15 cellular contexts compared by ENCODE assay signal in genomic region chr3:34248352-34248751, GRCh38.
DNase-seq lines count a peak whose midpoint lies in the region; ATAC-seq and TF ChIP-seq lines count a peak whose summit lies in the region.
"Had no signal": no experiment of that assay in that cellular context is flagged by ENCODE, and none has a peak within 500 bp of the region (broad histone marks: within the 10 kb centered on the region; RNA-seq: fewer than 3 reads in every experiment).

No MANE protein-coding gene starts in this region.

- no peak overlapping the region for H3K27ac Mint-ChIP-seq in activated CD8-positive, alpha-beta T cell treated with anti-CD3 and anti-CD28 coated beads for 36 hours
- no peak overlapping the region for H3K27ac Mint-ChIP-seq in T-cell
- H3K27ac Mint-ChIP-seq in natural killer cell treated with Interleukin-12 subunit alpha and Interleukin-12 subunit beta and Interleukin-15 and Interleukin-18, amount 100 ng/mL, for 72 hours: no peak overlapping the region
- H3K27ac Mint-ChIP-seq: activated CD4-positive, alpha-beta memory T cell treated with anti-CD3 and anti-CD28 coated beads, Interleukin-2, amount 10 ng/mL, durations not matched to agents 7 days and 5 days; stimulated activated naive CD8-positive, alpha-beta T cell treated with anti-CD3 and anti-CD28 coated beads, Interleukin-15, Interleukin-2, amounts not matched to agents 100 ng/mL and 50 ng/mL, for 24 hours had no signal

- H3K4me3 Mint-ChIP-seq in activated CD8-positive, alpha-beta T cell treated with anti-CD3 and anti-CD28 coated beads for 36 hours: no peak overlapping the region
- peak overlapping the region in 1 of 3 donors; percentile 13 for H3K4me3 Mint-ChIP-seq in T-cell
- H3K4me3 Mint-ChIP-seq in natural killer cell treated with Interleukin-12 subunit alpha and Interleukin-12 subunit beta and Interleukin-15 and Interleukin-18, amount 100 ng/mL, for 72 hours: no peak overlapping the region
- H3K4me3 Mint-ChIP-seq: activated CD4-positive, alpha-beta memory T cell treated with anti-CD3 and anti-CD28 coated beads, Interleukin-2, amount 10 ng/mL, durations not matched to agents 7 days and 5 days; stimulated activated naive CD8-positive, alpha-beta T cell treated with anti-CD3 and anti-CD28 coated beads, Interleukin-15, Interleukin-2, amounts not matched to agents 100 ng/mL and 50 ng/mL, for 24 hours had no signal

- H3K27me3 Mint-ChIP-seq in activated CD8-positive, alpha-beta T cell treated with anti-CD3 and anti-CD28 coated beads for 36 hours: no peaks in the 10 kb centered on the region
- no peaks in the 10 kb centered on the region for H3K27me3 Mint-ChIP-seq in T-cell
- H3K27me3 Mint-ChIP-seq in natural killer cell treated with Interleukin-12 subunit alpha and Interleukin-12 subunit beta and Interleukin-15 and Interleukin-18, amount 100 ng/mL, for 72 hours: no peaks in the 10 kb centered on the region
- H3K27me3 Mint-ChIP-seq: activated CD4-positive, alpha-beta memory T cell treated with anti-CD3 and anti-CD28 coated beads, Interleukin-2, amount 10 ng/mL, durations not matched to agents 7 days and 5 days; naive thymus-derived CD4-positive, alpha-beta T cell; stimulated activated naive CD8-positive, alpha-beta T cell treated with anti-CD3 and anti-CD28 coated beads, Interleukin-15, Interleukin-2, amounts not matched to agents 100 ng/mL and 50 ng/mL, for 24 hours had no signal

- ATAC-seq in GM18861 (IDR thresholded peaks at IDR 0.05; ENCODE audit: unreplicated experiment) (peak; percentile 99), GM21390 (IDR thresholded peaks at IDR 0.05; ENCODE audit: unreplicated experiment) (peak; percentile 93), HG03064 (IDR thresholded peaks at IDR 0.05; ENCODE audit: low read depth, unreplicated experiment) (peak; percentile 85), T-cell (replicated peaks in 1 of 4) (no peak)
- no peak for ATAC-seq in activated CD8-positive, alpha-beta T cell treated with anti-CD3 and anti-CD28 coated beads for 36 hours
- ATAC-seq in natural killer cell treated with Interleukin-12 subunit alpha and Interleukin-12 subunit beta and Interleukin-15 and Interleukin-18, amount 100 ng/mL, for 72 hours: no peak
- ATAC-seq: naive thymus-derived CD4-positive, alpha-beta T cell had no signal

- POLR2A ChIA-PET in activated CD8-positive, alpha-beta T cell treated with anti-CD3 and anti-CD28 coated beads for 36 hours (lab: Charles Lee): interaction anchor here (0.7 kb wide), 1 partner anchor 141 kb away, joined by 3 read pairs; no protein-coding TSS in a partner anchor
- POLR2A ChIA-PET in T-cell (lab: Charles Lee): interaction anchor here in 1 of 2 donors (0.5 kb wide), 1 partner anchor 1411 kb away, joined by 3 read pairs; no protein-coding TSS in a partner anchor

- peak; percentile 11 for DNase-seq in activated CD8-positive, alpha-beta T cell treated with anti-CD3 and anti-CD28 coated beads for 36 hours
- DNase-seq in RKO (ENCODE audit: low spot score) (no peak), T-cell (no peak)
- DNase-seq in stimulated activated CD4-positive, alpha-beta T cell treated with anti-CD3 and anti-CD28 coated beads, Interleukin-4, amount 100 ng/mL, for 24 hours: no peak
- DNase-seq in natural killer cell treated with Interleukin-12 subunit alpha and Interleukin-12 subunit beta and Interleukin-15 and Interleukin-18, amount 100 ng/mL, for 72 hours (ENCODE audit: low spot score): no peak
- DNase-seq: activated CD4-positive, alpha-beta memory T cell treated with anti-CD3 and anti-CD28 coated beads, Interleukin-2, amount 10 ng/mL, durations not matched to agents 7 days and 5 days; amniotic stem cell; Caco-2; naive thymus-derived CD4-positive, alpha-beta T cell; NCI-H510A; SK-N-SH had no signal

- peaks cover 10% of the 10 kb centered on the region for H3K4me1 Mint-ChIP-seq in activated CD8-positive, alpha-beta T cell treated with anti-CD3 and anti-CD28 coated beads for 36 hours (ENCODE audit: low read depth)
- peaks cover 5 to 17% (median 12%) of the 10 kb centered on the region in 3 donors for H3K4me1 Mint-ChIP-seq in T-cell
- peaks cover 0 to 13% of the 10 kb centered on the region in 2 donors for H3K4me1 Mint-ChIP-seq in natural killer cell treated with Interleukin-12 subunit alpha and Interleukin-12 subunit beta and Interleukin-15 and Interleukin-18, amount 100 ng/mL, for 72 hours (ENCODE audit: low read depth in 2 of 2)
- H3K4me1 Mint-ChIP-seq: activated CD4-positive, alpha-beta memory T cell treated with anti-CD3 and anti-CD28 coated beads, Interleukin-2, amount 10 ng/mL, durations not matched to agents 7 days and 5 days had no signal

- H3K9me3 Mint-ChIP-seq in activated CD8-positive, alpha-beta T cell treated with anti-CD3 and anti-CD28 coated beads for 36 hours: no peaks in the 10 kb centered on the region
- H3K9me3 Mint-ChIP-seq in T-cell: peaks cover 0 to 6% (median 3%) of the 10 kb centered on the region in 3 donors
- no peaks in the 10 kb centered on the region for H3K9me3 Mint-ChIP-seq in natural killer cell treated with Interleukin-12 subunit alpha and Interleukin-12 subunit beta and Interleukin-15 and Interleukin-18, amount 100 ng/mL, for 72 hours
- H3K9me3 Mint-ChIP-seq: activated CD4-positive, alpha-beta memory T cell treated with anti-CD3 and anti-CD28 coated beads, Interleukin-2, amount 10 ng/mL, durations not matched to agents 7 days and 5 days; stimulated activated naive CD8-positive, alpha-beta T cell treated with anti-CD3 and anti-CD28 coated beads, Interleukin-15, Interleukin-2, amounts not matched to agents 100 ng/mL and 50 ng/mL, for 24 hours had no signal

- no peak for TF ChIP-seq CTCF in activated CD8-positive, alpha-beta T cell treated with anti-CD3 and anti-CD28 coated beads for 36 hours (IDR thresholded peaks at IDR 0.05)

- CTCF ChIA-PET in activated CD8-positive, alpha-beta T cell treated with anti-CD3 and anti-CD28 coated beads for 36 hours (lab: Charles Lee): interaction anchor here (1.7 to 6.0 kb wide), 2 partner anchors 10 to 12 kb away, joined by 5 to 30 read pairs; no protein-coding TSS in a partner anchor
- CTCF ChIA-PET in T-cell (lab: Charles Lee): no interaction called here

- intact Hi-C loops in activated CD8-positive, alpha-beta T cell treated with anti-CD3 and anti-CD28 coated beads for 36 hours (cut with micrococcal nuclease): no loop called here

- no peaks in the 10 kb centered on the region for H3K36me3 Mint-ChIP-seq in activated CD8-positive, alpha-beta T cell treated with anti-CD3 and anti-CD28 coated beads for 36 hours (ENCODE audit: low read depth)
- no peaks in the 10 kb centered on the region for H3K36me3 Mint-ChIP-seq in T-cell
- H3K36me3 Mint-ChIP-seq in natural killer cell treated with Interleukin-12 subunit alpha and Interleukin-12 subunit beta and Interleukin-15 and Interleukin-18, amount 100 ng/mL, for 72 hours: no peaks in the 10 kb centered on the region
- H3K36me3 Mint-ChIP-seq: naive thymus-derived CD4-positive, alpha-beta T cell had no signal

Comparison
In these comparisons a context has a peak if more than half of its experiments do, and no peak if none do; other contexts are left out.
1. ATAC-seq: peak in GM18861 (single experiment), GM21390 (single experiment) and HG03064 (single experiment); none in activated CD8-positive, alpha-beta T cell treated with anti-CD3 and anti-CD28 coated beads for 36 hours (single experiment), T-cell (0 of 4) and natural killer cell treated with Interleukin-12 subunit alpha and Interleukin-12 subunit beta and Interleukin-15 and Interleukin-18, amount 100 ng/mL, for 72 hours (0 of 2).